In the genomic region with DNA sequence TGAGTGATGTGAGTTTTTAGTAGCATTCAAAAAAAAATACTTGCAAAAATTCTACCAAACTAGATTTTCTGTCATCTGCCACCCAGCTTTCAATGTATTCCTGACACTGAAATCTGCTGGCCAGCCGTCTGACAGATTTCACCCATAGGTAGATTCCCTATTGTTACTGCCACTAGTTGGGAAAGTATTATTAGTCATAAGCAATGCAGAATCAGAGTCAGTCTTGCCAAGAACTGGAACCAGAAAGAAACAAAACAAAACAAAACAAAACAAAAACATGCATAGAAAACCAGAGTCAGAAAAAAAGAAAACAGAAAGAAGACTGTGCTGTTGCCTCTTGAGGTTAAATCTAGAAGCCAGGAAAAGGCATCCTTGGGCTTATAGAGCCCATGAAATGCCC, we compare ENCODE assay signal across 15 cellular contexts.
"Had no signal": no experiment of that assay in that cellular context is flagged by ENCODE, and none has a peak within 500 bp of the region (broad histone marks: within the 10 kb centered on the region; RNA-seq: fewer than 3 reads in every experiment).

No MANE protein-coding gene starts in this region.

- H3K36me3 Mint-ChIP-seq: naive thymus-derived CD4-positive, alpha-beta T cell; stimulated activated effector memory CD8-positive, alpha-beta T cell treated with anti-CD3 and anti-CD28 coated beads, Interleukin-12 subunit alpha, Interleukin-12 subunit beta, amount 100 ng/mL, for 72 hours had no signal

- H3K4me1 ChIP-seq: ascending aorta, colonic mucosa, gastrocnemius medialis, heart left ventricle, pancreas had no signal

- H3K27ac Mint-ChIP-seq: activated naive CD8-positive, alpha-beta T cell treated with anti-CD3 and anti-CD28 coated beads, Interleukin-2, amount 50 U/mL, for 24 hours; activated T-helper 17 cell treated with anti-CD3 and anti-CD28 coated beads, Interleukin-2, amount 50 U/mL, for 72 hours; naive thymus-derived CD4-positive, alpha-beta T cell; stimulated activated effector memory CD8-positive, alpha-beta T cell treated with anti-CD3 and anti-CD28 coated beads, Interleukin-12 subunit alpha, Interleukin-12 subunit beta, amount 100 ng/mL, for 72 hours had no signal

- H3K36me3 ChIP-seq: ascending aorta, colonic mucosa, gastrocnemius medialis, heart left ventricle, pancreas had no signal

- ATAC-seq: activated naive CD8-positive, alpha-beta T cell treated with anti-CD3 and anti-CD28 coated beads, Interleukin-2, amount 50 U/mL, for 24 hours; activated T-helper 17 cell treated with anti-CD3 and anti-CD28 coated beads, Interleukin-2, amount 50 U/mL, for 72 hours; esophagus mucosa; gastrocnemius medialis; heart left ventricle; left colon; naive thymus-derived CD4-positive, alpha-beta T cell; pancreas; stimulated activated effector memory CD8-positive, alpha-beta T cell treated with anti-CD3 and anti-CD28 coated beads, Interleukin-12 subunit alpha, Interleukin-12 subunit beta, amount 100 ng/mL, for 72 hours had no signal

- H3K27me3 Mint-ChIP-seq: activated T-helper 17 cell treated with anti-CD3 and anti-CD28 coated beads, Interleukin-2, amount 50 U/mL, for 72 hours had no signal

- H3K27me3 ChIP-seq: ascending aorta, colonic mucosa, gastrocnemius medialis, heart left ventricle, pancreas had no signal

- H3K4me3 Mint-ChIP-seq: activated naive CD8-positive, alpha-beta T cell treated with anti-CD3 and anti-CD28 coated beads, Interleukin-2, amount 50 U/mL, for 24 hours; activated T-helper 17 cell treated with anti-CD3 and anti-CD28 coated beads, Interleukin-2, amount 50 U/mL, for 72 hours; naive thymus-derived CD4-positive, alpha-beta T cell; stimulated activated effector memory CD8-positive, alpha-beta T cell treated with anti-CD3 and anti-CD28 coated beads, Interleukin-12 subunit alpha, Interleukin-12 subunit beta, amount 100 ng/mL, for 72 hours had no signal

- H3K4me1 Mint-ChIP-seq: activated naive CD8-positive, alpha-beta T cell treated with anti-CD3 and anti-CD28 coated beads, Interleukin-2, amount 50 U/mL, for 24 hours; activated T-helper 17 cell treated with anti-CD3 and anti-CD28 coated beads, Interleukin-2, amount 50 U/mL, for 72 hours; naive thymus-derived CD4-positive, alpha-beta T cell; stimulated activated effector memory CD8-positive, alpha-beta T cell treated with anti-CD3 and anti-CD28 coated beads, Interleukin-12 subunit alpha, Interleukin-12 subunit beta, amount 100 ng/mL, for 72 hours had no signal

- DNase-seq: activated CD4-positive, CD25-positive, alpha-beta regulatory T cell treated with anti-CD3 and anti-CD28 coated beads, Interleukin-2, amount 50 U/mL, for 72 hours; activated naive CD4-positive, alpha-beta T cell treated with Interleukin-2 at 50 U/mL for 16 hours; activated naive CD8-positive, alpha-beta T cell treated with anti-CD3 and anti-CD28 coated beads, Interleukin-2, amount 50 U/mL, for 24 hours; caudate nucleus; colonic mucosa; gastrocnemius medialis; heart left ventricle; left colon; naive thymus-derived CD4-positive, alpha-beta T cell; pancreas had no signal

- H3K4me3 ChIP-seq: ascending aorta, colonic mucosa, gastrocnemius medialis, heart left ventricle, lung, pancreas had no signal

- H3K27ac ChIP-seq: ascending aorta, colonic mucosa, gastrocnemius medialis, heart left ventricle, pancreas had no signal

- H3K9me3 ChIP-seq: ascending aorta, colonic mucosa, gastrocnemius medialis, heart left ventricle, pancreas had no signal

- H3K9me3 Mint-ChIP-seq: activated naive CD8-positive, alpha-beta T cell treated with anti-CD3 and anti-CD28 coated beads, Interleukin-2, amount 50 U/mL, for 24 hours; activated T-helper 17 cell treated with anti-CD3 and anti-CD28 coated beads, Interleukin-2, amount 50 U/mL, for 72 hours had no signal
